In the genomic region with DNA sequence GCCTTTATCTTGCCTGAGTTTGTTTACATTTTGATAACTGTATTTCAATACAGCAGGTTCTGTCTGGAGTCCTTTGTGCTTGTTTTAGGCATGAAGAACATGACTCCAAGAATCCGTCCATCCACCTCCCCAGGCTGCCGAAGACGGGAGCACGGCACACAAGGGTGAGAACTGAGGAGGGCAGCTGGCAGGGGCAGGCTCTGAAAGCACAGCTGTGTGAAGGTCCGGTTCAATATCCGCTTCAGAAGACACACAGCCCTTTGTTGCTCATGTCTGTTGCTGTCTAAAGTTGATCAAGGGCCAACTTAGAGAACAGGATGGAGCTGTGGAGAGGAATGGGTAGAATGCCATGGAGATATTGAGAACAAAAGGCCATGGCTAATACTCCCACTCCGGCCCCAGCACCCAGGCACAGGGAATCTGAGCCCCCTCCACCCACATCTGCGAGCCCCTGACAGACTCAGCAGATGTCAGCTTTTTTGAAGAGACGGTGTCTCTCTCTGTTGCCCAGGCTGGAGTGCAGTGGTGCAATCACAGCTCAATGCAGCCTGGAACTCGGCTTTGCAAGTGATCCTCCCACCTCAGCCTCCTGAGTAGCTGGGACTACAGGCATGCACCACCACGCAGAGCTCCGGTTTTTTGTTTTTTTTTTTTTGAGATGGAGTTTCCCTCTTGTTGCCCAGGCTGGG, we compare ENCODE assay signal across 13 cellular contexts. TPM values are rescaled to one million over a fixed set of nuclear protein-coding genes. Genes with fewer than 3 reads are reported as not detected.
DNase-seq lines count a peak whose midpoint lies in the region; ATAC-seq, FAIRE-seq and TF ChIP-seq lines count a peak whose summit lies in the region.
"Had no signal": no experiment of that assay in that cellular context is flagged by ENCODE, and none has a peak within 500 bp of the region (broad histone marks: within the 10 kb centered on the region; RNA-seq: fewer than 3 reads in every experiment).

No MANE protein-coding gene starts in this region.

- CTCF ChIA-PET in MCF 10A (lab: Yijun Ruan, JAX): interaction anchor here (0.6 to 4.5 kb wide), 4 partner anchors 13 to 133 kb away, joined by 3 to 45 read pairs (median 4); no protein-coding TSS in a partner anchor
- CTCF ChIA-PET in endothelial cell of umbilical vein (lab: Charles Lee): interaction anchor here (1.3 to 5.6 kb wide), 3 partner anchors 9 to 67 kb away, joined by 3 to 46 read pairs (median 8); no protein-coding TSS in a partner anchor

- BruUV-seq in MCF 10A (replicated peaks; lab: Mats Ljungman, UMichigan): no TSS peak
- no TSS peak for BruUV-seq in endothelial cell of umbilical vein (replicated peaks; lab: Mats Ljungman, UMichigan)

- no peak for TF ChIP-seq POLR2A in breast epithelium (IDR thresholded peaks at IDR 0.05)
- TF ChIP-seq POLR2A in endothelial cell of umbilical vein (IDR thresholded peaks at IDR 0.05; ENCODE audit: low read depth, low read length): no peak
- TF ChIP-seq POLR2A in transverse colon (IDR thresholded peaks at IDR 0.05): no peak

- H2AFZ ChIP-seq in endothelial cell of umbilical vein (ENCODE audit: low read depth, low read length): peak overlapping the region; percentile 79
- H2AFZ ChIP-seq in MM.1S (ENCODE audit: low read length): no peak overlapping the region

- in situ Hi-C loops in transverse colon (cut with MboI; ENCODE audit: low pct_ligation_motif_present in 1 of 4, low pct_unique_long_range_greater_than_20kb in 1 of 4, low sequenced_read_pairs in 3 of 4): no loop called here

- H3K27ac Mint-ChIP-seq in MCF 10A (ENCODE audit: low read depth, unreplicated experiment): no peak overlapping the region
- no peak overlapping the region for H3K27ac Mint-ChIP-seq in activated T-helper 2 cell treated with anti-CD3 and anti-CD28 coated beads, Interferon-gamma antibody, Interleukin-2, Interleukin-4, amounts not matched to agents 10 μg/mL and 5 μg/mL and 100 μg/mL, durations not matched to agents 14 hours and 24 hours and 36 hours
- H3K27ac Mint-ChIP-seq: activated naive CD4-positive, alpha-beta T cell treated with anti-CD3 and anti-CD28 coated beads, Interleukin-2, amount 50 U/mL, for 24 hours had no signal

- dilution Hi-C loops in endothelial cell of umbilical vein (cut with MboI; ENCODE audit: extremely low pct_ligation_motif_present, low sequenced_read_pairs): no loop called here

- no peak overlapping the region for H3K4me3 Mint-ChIP-seq in MCF 10A (ENCODE audit: unreplicated experiment)
- no peak overlapping the region for H3K4me3 Mint-ChIP-seq in activated T-helper 2 cell treated with anti-CD3 and anti-CD28 coated beads, Interferon-gamma antibody, Interleukin-2, Interleukin-4, amounts not matched to agents 10 μg/mL and 5 μg/mL and 100 μg/mL, durations not matched to agents 14 hours and 24 hours and 36 hours (ENCODE audit: low read depth)
- H3K4me3 Mint-ChIP-seq: activated naive CD4-positive, alpha-beta T cell treated with anti-CD3 and anti-CD28 coated beads, Interleukin-2, amount 50 U/mL, for 24 hours had no signal

- WGBS in transverse colon (ENCODE audit: low coverage in 1 of 2), 2 donors: 50% methylated on average over 12 of the region's 12 CpGs; no CpG with 5 or more reads in 1 of the 2 donors

- H3K4me1 Mint-ChIP-seq in MCF 10A (ENCODE audit: insufficient read depth, unreplicated experiment): no peaks in the 10 kb centered on the region
- H3K4me1 Mint-ChIP-seq in activated T-helper 2 cell treated with anti-CD3 and anti-CD28 coated beads, Interferon-gamma antibody, Interleukin-2, Interleukin-4, amounts not matched to agents 10 μg/mL and 5 μg/mL and 100 μg/mL, durations not matched to agents 14 hours and 24 hours and 36 hours (ENCODE audit: low read depth): no peaks in the 10 kb centered on the region
- H3K4me1 Mint-ChIP-seq: activated naive CD4-positive, alpha-beta T cell treated with anti-CD3 and anti-CD28 coated beads, Interleukin-2, amount 50 U/mL, for 24 hours had no signal

- no peaks in the 10 kb centered on the region for H3K9me3 Mint-ChIP-seq in MCF 10A (ENCODE audit: unreplicated experiment)
- peaks cover 5% of the 10 kb centered on the region for H3K9me3 Mint-ChIP-seq in activated T-helper 2 cell treated with anti-CD3 and anti-CD28 coated beads, Interferon-gamma antibody, Interleukin-2, Interleukin-4, amounts not matched to agents 10 μg/mL and 5 μg/mL and 100 μg/mL, durations not matched to agents 14 hours and 24 hours and 36 hours
- H3K9me3 Mint-ChIP-seq: activated naive CD4-positive, alpha-beta T cell treated with anti-CD3 and anti-CD28 coated beads, Interleukin-2, amount 50 U/mL, for 24 hours had no signal

- H3K9ac ChIP-seq in endothelial cell of umbilical vein (replicated peaks; ENCODE audit: extremely low read depth, insufficient read depth, low read length) (no peak overlapping the region), MM.1S (ENCODE audit: low read length) (no peak overlapping the region)

- peaks cover 8% of the 10 kb centered on the region for H3K36me3 Mint-ChIP-seq in MCF 10A (ENCODE audit: insufficient read depth, unreplicated experiment)
- no peaks in the 10 kb centered on the region for H3K36me3 Mint-ChIP-seq in activated T-helper 2 cell treated with anti-CD3 and anti-CD28 coated beads, Interferon-gamma antibody, Interleukin-2, Interleukin-4, amounts not matched to agents 10 μg/mL and 5 μg/mL and 100 μg/mL, durations not matched to agents 14 hours and 24 hours and 36 hours (ENCODE audit: low read depth)
- H3K36me3 Mint-ChIP-seq: activated naive CD4-positive, alpha-beta T cell treated with anti-CD3 and anti-CD28 coated beads, Interleukin-2, amount 50 U/mL, for 24 hours had no signal

- intact Hi-C loops in breast epithelium (cut with DNase I; ENCODE audit: low total_unique reads) (loop anchor here (10.0 kb wide), 1 partner anchor 1038 kb away; no protein-coding TSS in a partner anchor), MCF 10A (cut with micrococcal nuclease) (no loop called here), endothelial cell of umbilical vein (cut with micrococcal nuclease) (no loop called here), transverse colon (cut with DNase I; ENCODE audit: low total_unique reads) (no loop called here)
- intact Hi-C loops in activated T-helper 2 cell treated with anti-CD3 and anti-CD28 coated beads, Interferon-gamma antibody, Interleukin-2, Interleukin-4, amounts not matched to agents 10 μg/mL and 5 μg/mL and 100 μg/mL, durations not matched to agents 14 hours and 24 hours and 36 hours (cut with micrococcal nuclease): no loop called here

- H3K4me2 ChIP-seq in endothelial cell of umbilical vein (ENCODE audit: insufficient read depth, low read length): no peak overlapping the region
- no peak overlapping the region for H3K4me2 ChIP-seq in MM.1S (ENCODE audit: low read depth, low read length)

- H3F3A ChIP-seq in MM.1S (ENCODE audit: insufficient read depth, low read length): no peaks in the 10 kb centered on the region

- no peak for ATAC-seq in GM19328 (IDR thresholded peaks at IDR 0.05; ENCODE audit: unreplicated experiment)

- no peaks in the 10 kb centered on the region for H3K27me3 Mint-ChIP-seq in MCF 10A (ENCODE audit: insufficient read depth, unreplicated experiment)
- no peaks in the 10 kb centered on the region for H3K27me3 Mint-ChIP-seq in activated T-helper 2 cell treated with anti-CD3 and anti-CD28 coated beads, Interferon-gamma antibody, Interleukin-2, Interleukin-4, amounts not matched to agents 10 μg/mL and 5 μg/mL and 100 μg/mL, durations not matched to agents 14 hours and 24 hours and 36 hours (ENCODE audit: low read depth)
- H3K27me3 Mint-ChIP-seq: activated naive CD4-positive, alpha-beta T cell treated with anti-CD3 and anti-CD28 coated beads, Interleukin-2, amount 50 U/mL, for 24 hours had no signal

- H3K27me3 ChIP-seq in breast epithelium (no peaks in the 10 kb centered on the region), endothelial cell of umbilical vein (ENCODE audit: control insufficient read depth in 2 of 2, insufficient read depth in 2 of 2, low read length in 2 of 2) (no peaks in the 10 kb centered on the region), transverse colon (no peaks in the 10 kb centered on the region), MM.1S (replicated peaks; ENCODE audit: insufficient read depth, low read length) (no peaks in the 10 kb centered on the region)

- FAIRE-seq in endothelial cell of umbilical vein (lab: Jason Lieb, UNC): peak; percentile 72
- FAIRE-seq: D721Med had no signal

- H3K9me3 ChIP-seq in breast epithelium: no peaks in the 10 kb centered on the region
- H3K9me3 ChIP-seq in endothelial cell of umbilical vein (replicated peaks; ENCODE audit: control insufficient read depth, insufficient read depth, low read length): no peaks in the 10 kb centered on the region
- H3K9me3 ChIP-seq in transverse colon: no peaks in the 10 kb centered on the region
- no peaks in the 10 kb centered on the region for H3K9me3 ChIP-seq in MM.1S (replicated peaks; ENCODE audit: insufficient read depth, low read length)
- H3K9me3 ChIP-seq: sigmoid colon had no signal

- POLR2A ChIA-PET in MCF 10A (lab: Yijun Ruan, JAX) (interaction anchor here (0.6 kb wide), 1 partner anchor 1245 kb away, joined by 3 read pairs; no protein-coding TSS in a partner anchor), endothelial cell of umbilical vein (lab: Charles Lee) (no interaction called here)

- no peaks in the 10 kb centered on the region for H3K9me1 ChIP-seq in endothelial cell of umbilical vein (replicated peaks; ENCODE audit: control insufficient read depth, extremely low read depth, insufficient read depth, low read length)

- TF ChIP-seq EP300 in transverse colon (IDR thresholded peaks at IDR 0.05; ENCODE audit: low read depth): no peak

- H4K20me1 ChIP-seq in endothelial cell of umbilical vein (replicated peaks; ENCODE audit: control insufficient read depth, extremely low read depth, insufficient read depth, low read length) (no peaks in the 10 kb centered on the region), MM.1S (ENCODE audit: insufficient read depth, low read length) (no peaks in the 10 kb centered on the region)

- H3K79me2 ChIP-seq in endothelial cell of umbilical vein (ENCODE audit: control insufficient read depth, insufficient read depth, low read length): no peaks in the 10 kb centered on the region
- no peaks in the 10 kb centered on the region for H3K79me2 ChIP-seq in MM.1S (ENCODE audit: low read length)

- DNase-seq in breast epithelium (ENCODE audit: low spot score in 2 of 2) (no peak), MCF 10A (ENCODE audit: unreplicated experiment) (no peak), endothelial cell of umbilical vein (ENCODE audit: low read depth, low spot score) (peak; percentile 66), myocyte (ENCODE audit: low read depth) (peak; percentile 18), transverse colon (peak; percentile 32), MM.1S (no peak)
- no peak for DNase-seq in activated T-helper 2 cell treated with anti-CD3 and anti-CD28 coated beads, Interferon-gamma antibody, Interleukin-2, Interleukin-4, amounts not matched to agents 10 μg/mL and 5 μg/mL and 100 μg/mL, durations not matched to agents 14 hours and 24 hours and 36 hours (ENCODE audit: low spot score)
- DNase-seq: 8988T, NCI-H446, sigmoid colon had no signal

- H3K9me2 ChIP-seq in MM.1S (replicated peaks; ENCODE audit: insufficient read depth, low read length): no peaks in the 10 kb centered on the region

- H3K27ac ChIP-seq in breast epithelium: peak overlapping the region; percentile 76 to 79
- no peak overlapping the region for H3K27ac ChIP-seq in endothelial cell of umbilical vein (ENCODE audit: insufficient read depth, low read depth, low read length)
- H3K27ac ChIP-seq in transverse colon: peak overlapping the region; percentile 73 to 90 (median 82)
- no peak overlapping the region for H3K27ac ChIP-seq in MM.1S (ENCODE audit: low read length)
- H3K27ac ChIP-seq: sigmoid colon had no signal

- H3K36me3 ChIP-seq in breast epithelium: no peaks in the 10 kb centered on the region
- H3K36me3 ChIP-seq in endothelial cell of umbilical vein (ENCODE audit: control insufficient read depth in 2 of 2, extremely low read depth in 1 of 2, insufficient read depth in 2 of 2, low read length in 2 of 2): no peaks in the 10 kb centered on the region
- H3K36me3 ChIP-seq in transverse colon: no peaks in the 10 kb centered on the region
- no peaks in the 10 kb centered on the region for H3K36me3 ChIP-seq in MM.1S (replicated peaks; ENCODE audit: insufficient read depth, low read length)
- H3K36me3 ChIP-seq: sigmoid colon had no signal

- TF ChIP-seq CTCF in breast epithelium (IDR thresholded peaks at IDR 0.05) (no peak), MCF 10A (IDR thresholded peaks at IDR 0.05; ENCODE audit: unreplicated experiment) (no peak), endothelial cell of umbilical vein (IDR thresholded peaks at IDR 0.05; ENCODE audit: extremely low read depth in 1 of 2, insufficient read depth in 1 of 2, low read depth in 1 of 2, low read length in 2 of 2) (no peak), transverse colon (IDR thresholded peaks at IDR 0.05) (no peak), MM.1S (IDR thresholded peaks at IDR 0.05; ENCODE audit: low read length) (no peak)

- H3K4me1 ChIP-seq in breast epithelium: peaks cover 0 to 5% of the 10 kb centered on the region in 2 donors
- peaks cover 7% of the 10 kb centered on the region for H3K4me1 ChIP-seq in endothelial cell of umbilical vein (ENCODE audit: control insufficient read depth, extremely low read depth, insufficient read depth, low read length)
- H3K4me1 ChIP-seq in transverse colon: peaks cover 4 to 43% (median 35%) of the 10 kb centered on the region in 4 donors
- no peaks in the 10 kb centered on the region for H3K4me1 ChIP-seq in MM.1S (ENCODE audit: low read length)
- H3K4me1 ChIP-seq: sigmoid colon had no signal

- H3K4me3 ChIP-seq in breast epithelium (no peak overlapping the region), endothelial cell of umbilical vein (replicated peaks in 1 of 3; ENCODE audit: insufficient read depth in 1 of 3, low read depth in 1 of 3, low read length in 3 of 3) (no peak overlapping the region), transverse colon (no peak overlapping the region), MM.1S (ENCODE audit: low read length) (no peak overlapping the region)
- H3K4me3 ChIP-seq: sigmoid colon had no signal

RNA-seq across cellular contexts. Expression of a gene that starts 58.5 kb away (rescaled TPM):
- total RNA-seq in breast epithelium (10 to 100 TPM; 24.9 to 38.2 (median 35.1) TPM), MCF 10A (2022) (14.9 and 17.4 TPM in 2 replicates), endothelial cell of umbilical vein (11.4 and 12.3 TPM in 2 replicates), myocyte (16.2 and 18.6 TPM in 2 replicates), transverse colon (100 to 1,000 TPM in 1 of 4 donors, 10 to 100 TPM in 3; 32.2 to 122 (median 82.1) TPM)
- 6.6 and 8.5 TPM in 2 replicates for polyA plus RNA-seq in endothelial cell of umbilical vein
- polyA plus RNA-seq in endothelial cell of umbilical vein (2011; cell fraction: cytosol; rRNA removed): 9.5 and 9.9 TPM in 2 replicates
- polyA plus RNA-seq in endothelial cell of umbilical vein (2011; cell fraction: nucleus; rRNA removed): 9.1 and 9.3 TPM in 2 replicates
- 10.6 and 11.5 TPM in 2 replicates for polyA plus RNA-seq in endothelial cell of umbilical vein (2012)
- 29.7 and 35.8 TPM in 2 replicates for polyA minus RNA-seq in endothelial cell of umbilical vein
- polyA minus RNA-seq in endothelial cell of umbilical vein (2011; cell fraction: cytosol; rRNA and poly(A)+ RNA removed): 20.2 TPM
- polyA minus RNA-seq in endothelial cell of umbilical vein (2011; cell fraction: nucleus; rRNA and poly(A)+ RNA removed): 11.4 and 13.6 TPM in 2 replicates
- 11.3 TPM for polyA plus RNA-seq in myocyte (2012)
- 27.7 and 28.5 TPM in 2 replicates for total RNA-seq in activated T-helper 2 cell treated with anti-CD3 and anti-CD28 coated beads, Interferon-gamma antibody, Interleukin-2, Interleukin-4, amounts not matched to agents 10 μg/mL and 5 μg/mL and 100 μg/mL, durations not matched to agents 14 hours and 24 hours and 36 hours

Comparison
In these comparisons a context has a peak if more than half of its experiments do, and no peak if none do; other contexts are left out.
1. DNase-seq: peak in endothelial cell of umbilical vein (single experiment), myocyte (single experiment) and transverse colon (single experiment); none in breast epithelium (0 of 2), MCF 10A (single experiment), MM.1S (single experiment) and activated T-helper 2 cell treated with anti-CD3 and anti-CD28 coated beads, Interferon-gamma antibody, Interleukin-2, Interleukin-4, amounts not matched to agents 10 μg/mL and 5 μg/mL and 100 μg/mL, durations not matched to agents 14 hours and 24 hours and 36 hours (single experiment).
2. H3K27ac ChIP-seq: peak in breast epithelium (2 of 2) and transverse colon (4 of 4); none in endothelial cell of umbilical vein (single experiment) and MM.1S (single experiment).